26 cellular contexts compared by ENCODE assay signal in genomic region chr12:60710246-60710645, GRCh38.
"Had no signal": no experiment of that assay in that cellular context is flagged by ENCODE, and none has a peak within 500 bp of the region (broad histone marks: within the 10 kb centered on the region; RNA-seq: fewer than 3 reads in every experiment).

No MANE protein-coding gene starts in this region.

- H3K27ac ChIP-seq: ascending aorta, breast epithelium, cardiac muscle cell, colonic mucosa, epithelial cell of prostate, esophagus squamous epithelium, gastroesophageal sphincter, heart right ventricle had no signal

- H3K36me3 ChIP-seq: ascending aorta, breast epithelium, cardiac muscle cell, colonic mucosa, esophagus squamous epithelium, gastroesophageal sphincter, heart right ventricle had no signal

- DNase-seq: activated CD4-positive, alpha-beta memory T cell treated with anti-CD3 and anti-CD28 coated beads, Interleukin-2, amount 10 ng/mL, durations not matched to agents 7 days and 5 days; activated CD4-positive, alpha-beta T cell treated with anti-CD3 and anti-CD28 coated beads for 1 hour; activated CD4-positive, alpha-beta T cell treated with anti-CD3 and anti-CD28 coated beads for 4 hours; activated CD4-positive, alpha-beta T cell treated with anti-CD3 and anti-CD28 coated beads, Interleukin-2, amount 10 ng/mL, durations not matched to agents 7 days and 5 days; activated CD4-positive, alpha-beta T cell treated with anti-CD3 and anti-CD28 coated beads, Interleukin-2, amount 50 U/mL, for 4 hours; activated CD8-positive, alpha-beta memory T cell treated with anti-CD3 and anti-CD28 coated beads, Interleukin-2, amount 10 ng/mL, durations not matched to agents 7 days and 5 days; activated CD8-positive, alpha-beta memory T cell treated with anti-CD3 and anti-CD28 coated beads, Interleukin-2, amount 50 U/mL, for 4 hours; activated effector memory CD4-positive, alpha-beta T cell treated with anti-CD3 and anti-CD28 coated beads, Interleukin-2, amount 50 U/mL, for 16 hours; activated naive CD4-positive, alpha-beta T cell; activated naive CD4-positive, alpha-beta T cell treated with anti-CD3 and anti-CD28 coated beads, Interleukin-2, amount 10 ng/mL, durations not matched to agents 7 days and 5 days; activated naive CD8-positive, alpha-beta T cell treated with anti-CD3 and anti-CD28 coated beads, Interleukin-2, amount 10 ng/mL, durations not matched to agents 7 days and 5 days; activated T-cell treated with anti-CD3 and anti-CD28 coated beads, Interleukin-2, amount 50 U/mL, for 1 hour; activated T-cell treated with anti-CD3 and anti-CD28 coated beads, Interleukin-2, amount 50 U/mL, for 48 hours; central memory CD4-positive, alpha-beta T cell; cerebellar nuclear complex; colonic mucosa; effector CD8-positive, alpha-beta T cell; esophagus squamous epithelium; foreskin melanocyte; heart right ventricle; T-helper 2 cell had no signal

- H3K4me3 ChIP-seq: ascending aorta, breast epithelium, cardiac muscle cell, colonic mucosa, esophagus squamous epithelium, gastroesophageal sphincter, heart right ventricle had no signal

- H3K9me3 ChIP-seq: ascending aorta, breast epithelium, colonic mucosa, esophagus squamous epithelium had no signal

- H3K4me1 ChIP-seq: ascending aorta, breast epithelium, colonic mucosa, esophagus squamous epithelium, gastroesophageal sphincter, heart right ventricle had no signal

- H3K27me3 ChIP-seq: ascending aorta, breast epithelium, cardiac muscle cell, colonic mucosa, esophagus squamous epithelium, gastroesophageal sphincter, heart right ventricle had no signal
